Comparison of ENCODE assay signal across 8 cellular contexts in genomic region chr2:233075141-233075965, GRCh38. TPM values are rescaled to one million over a fixed set of nuclear protein-coding genes. Genes with fewer than 3 reads are reported as not detected.
DNase-seq lines count a peak whose midpoint lies in the region; ATAC-seq and TF ChIP-seq lines count a peak whose summit lies in the region.

No MANE protein-coding gene starts in this region.

- no peaks in the 10 kb centered on the region for H3K36me3 ChIP-seq in Peyer's patch

- POLR2A ChIA-PET in naive thymus-derived CD8-positive, alpha-beta T cell (lab: Charles Lee), result interaction anchor here (0.7 to 10.8 kb wide), 8 partner anchors 9 to 175 kb away, joined by 3 to 175 read pairs (median 6); partner anchors contain the start of gene INPP5D
- POLR2A ChIA-PET in RWPE1 (lab: Yijun Ruan, JAX; ENCODE audit: low non-redundant PET), result no interaction called here

- peaks cover 0 to 5% (median 2%) of the 10 kb centered on the region in 9 donors for H3K9me3 Mint-ChIP-seq in naive thymus-derived CD8-positive, alpha-beta T cell

- H3K27me3 ChIP-seq in Peyer's patch (no peaks in the 10 kb centered on the region), foreskin keratinocyte (peaks cover 3% of the 10 kb centered on the region)

- H3K9me3 ChIP-seq in Peyer's patch, result no peaks in the 10 kb centered on the region

- H3K4me1 Mint-ChIP-seq in naive thymus-derived CD8-positive, alpha-beta T cell, result peaks cover 18 to 48% (median 36%) of the 10 kb centered on the region in 4 donors

- peaks cover 7 to 26% (median 14%) of the 10 kb centered on the region in 3 donors for H3K36me3 Mint-ChIP-seq in naive thymus-derived CD8-positive, alpha-beta T cell

- peaks cover 0 to 53% (median 11%) of the 10 kb centered on the region in 4 donors for H3K4me1 ChIP-seq in Peyer's patch
- H3K4me1 ChIP-seq in foreskin keratinocyte, result no peaks in the 10 kb centered on the region

- no peak for TF ChIP-seq CTCF in Peyer's patch (IDR thresholded peaks at IDR 0.05)
- no peak for TF ChIP-seq CTCF in RWPE1 (conservative IDR thresholded peaks at IDR 0.05; ENCODE audit: low read depth)
- no peak for TF ChIP-seq CTCF in foreskin fibroblast (IDR thresholded peaks at IDR 0.05; ENCODE audit: low read depth, low read length)
- no peak for TF ChIP-seq CTCF in foreskin keratinocyte (conservative IDR thresholded peaks at IDR 0.05)

- CTCF ChIA-PET in RWPE1 (lab: Yijun Ruan, JAX), result no interaction called here

- no peak overlapping the region for H3K4me3 Mint-ChIP-seq in naive thymus-derived CD8-positive, alpha-beta T cell

- ATAC-seq in GM18907 (IDR thresholded peaks at IDR 0.05; ENCODE audit: unreplicated experiment), result peak; percentile 20
- peak; percentile 16 for ATAC-seq in HG02678 (IDR thresholded peaks at IDR 0.05; ENCODE audit: unreplicated experiment)
- ATAC-seq in naive thymus-derived CD8-positive, alpha-beta T cell, result peak; percentile 47 to 62
- ATAC-seq in GM18858 (IDR thresholded peaks at IDR 0.05; ENCODE audit: unreplicated experiment), result no peak
- ATAC-seq in foreskin keratinocyte, result no peak

- no peak overlapping the region for H3K27ac Mint-ChIP-seq in naive thymus-derived CD8-positive, alpha-beta T cell

- H3K4me3 ChIP-seq in Peyer's patch (no peak overlapping the region), foreskin fibroblast (ENCODE audit: low read depth in 1 of 2, low read length in 2 of 2) (no peak overlapping the region)

- TF ChIP-seq POLR2A in Peyer's patch (IDR thresholded peaks at IDR 0.05), result no peak

- H3K27me3 Mint-ChIP-seq in naive thymus-derived CD8-positive, alpha-beta T cell, result no peaks in the 10 kb centered on the region

- peak overlapping the region; percentile 36 to 95 (median 68) for H3K27ac ChIP-seq in Peyer's patch
- no peak overlapping the region for H3K27ac ChIP-seq in RWPE1
- H3K27ac ChIP-seq in foreskin keratinocyte, result no peak overlapping the region

- peak; percentile 32 to 70 (median 61) for DNase-seq in Peyer's patch
- DNase-seq in naive thymus-derived CD8-positive, alpha-beta T cell, result no peak
- no peak for DNase-seq in RWPE1 (ENCODE audit: low spot score)
- DNase-seq in foreskin fibroblast, result no peak
- no peak for DNase-seq in foreskin keratinocyte

RNA-seq across cellular contexts. Expression of gene INPP5D, which starts 15.2 kb away (rescaled TPM):
- total RNA-seq in Peyer's patch (100 to 1,000 TPM in 1 of 4 donors, 10 to 100 TPM in 3; 11.6 to 333 (median 26.2) TPM), foreskin keratinocyte (21.8 and 25.5 TPM in 2 replicates)
- total RNA-seq in naive thymus-derived CD8-positive, alpha-beta T cell, result 100 to 1,000 TPM; 123 to 124 TPM
- 10 to 100 TPM; 36.4 to 88.3 (median 44.7) TPM for polyA plus RNA-seq in naive thymus-derived CD8-positive, alpha-beta T cell
- 14.5 and 15.2 TPM in 2 replicates for polyA plus RNA-seq in foreskin keratinocyte

RNA-seq across cellular contexts. Expression of gene NEU2, which starts 42.9 kb away (rescaled TPM):
- not detected for total RNA-seq in Peyer's patch
- total RNA-seq in naive thymus-derived CD8-positive, alpha-beta T cell, result not detected
- polyA plus RNA-seq in naive thymus-derived CD8-positive, alpha-beta T cell, result not detected
- total RNA-seq in foreskin keratinocyte, result not detected in 2 replicates
- not detected in 2 replicates for polyA plus RNA-seq in foreskin keratinocyte

Comparison
In these comparisons a context has a peak if more than half of its experiments do, and no peak if none do; other contexts are left out.
1. ATAC-seq: peak in GM18907 (single experiment), HG02678 (single experiment) and naive thymus-derived CD8-positive, alpha-beta T cell (2 of 2); none in GM18858 (single experiment) and foreskin keratinocyte (single experiment).
2. DNase-seq: peak in Peyer's patch (3 of 3); none in naive thymus-derived CD8-positive, alpha-beta T cell (0 of 10), RWPE1 (single experiment), foreskin fibroblast (0 of 2) and foreskin keratinocyte (0 of 2).
3. H3K27ac ChIP-seq: peak in Peyer's patch (4 of 4); none in RWPE1 (single experiment) and foreskin keratinocyte (single experiment).